1 cellular context compared by ENCODE assay signal in the genomic region with DNA sequence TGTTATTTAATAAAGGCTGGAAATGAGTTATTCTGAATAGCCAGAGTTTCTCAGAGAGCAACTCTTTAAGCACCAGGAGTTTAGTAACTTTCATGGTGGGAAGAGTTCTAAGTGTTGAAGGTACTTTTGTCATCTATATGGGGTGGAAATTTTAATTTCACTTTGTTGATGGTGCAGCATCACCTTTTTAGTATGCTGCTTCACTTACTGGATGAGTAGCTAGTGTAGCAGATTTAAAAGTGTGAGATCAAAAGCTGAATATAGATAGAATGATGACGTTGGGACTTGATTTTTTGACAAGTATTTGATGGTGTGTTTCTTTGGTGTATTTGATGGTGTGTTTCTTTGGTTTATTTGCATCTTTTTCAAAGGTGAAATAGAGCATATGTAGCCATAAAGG.
TF ChIP-seq lines count a peak whose summit lies in the region.

No MANE protein-coding gene starts in this region.

TF ChIP-seq in HepG2, 621 proteins besides CTCF, POLR2A, EP300 and RAD21:
- TF ChIP-seq ZFP36 (IDR thresholded peaks at IDR 0.05; ENCODE audit: borderline replicate concordance, low read depth, low read length, partially characterized antibody) (no peak), RBAK (CRISPR knock-in tag; IDR thresholded peaks at IDR 0.05) (no peak), RFX1 (IDR thresholded peaks at IDR 0.05) (no peak), SP2 (CRISPR knock-in tag; IDR thresholded peaks at IDR 0.05) (no peak), ZBTB7B (CRISPR knock-in tag; IDR thresholded peaks at IDR 0.05) (no peak), ZNF766 (CRISPR knock-in tag; IDR thresholded peaks at IDR 0.05; ENCODE audit: borderline replicate concordance) (no peak), ZNF367 (CRISPR knock-in tag; IDR thresholded peaks at IDR 0.05; ENCODE audit: borderline replicate concordance) (no peak), FLYWCH1 (CRISPR knock-in tag; IDR thresholded peaks at IDR 0.05) (no peak)
- TF ChIP-seq, protein P1, sequence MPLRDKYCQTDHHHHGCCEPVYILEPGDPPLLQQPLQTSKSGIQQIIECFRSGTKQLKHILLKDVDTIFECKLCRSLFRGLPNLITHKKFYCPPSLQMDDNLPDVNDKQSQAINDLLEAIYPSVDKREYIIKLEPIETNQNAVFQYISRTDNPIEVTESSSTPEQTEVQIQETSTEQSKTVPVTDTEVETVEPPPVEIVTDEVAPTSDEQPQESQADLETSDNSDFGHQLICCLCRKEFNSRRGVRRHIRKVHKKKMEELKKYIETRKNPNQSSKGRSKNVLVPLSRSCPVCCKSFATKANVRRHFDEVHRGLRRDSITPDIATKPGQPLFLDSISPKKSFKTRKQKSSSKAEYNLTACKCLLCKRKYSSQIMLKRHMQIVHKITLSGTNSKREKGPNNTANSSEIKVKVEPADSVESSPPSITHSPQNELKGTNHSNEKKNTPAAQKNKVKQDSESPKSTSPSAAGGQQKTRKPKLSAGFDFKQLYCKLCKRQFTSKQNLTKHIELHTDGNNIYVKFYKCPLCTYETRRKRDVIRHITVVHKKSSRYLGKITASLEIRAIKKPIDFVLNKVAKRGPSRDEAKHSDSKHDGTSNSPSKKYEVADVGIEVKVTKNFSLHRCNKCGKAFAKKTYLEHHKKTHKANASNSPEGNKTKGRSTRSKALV (CRISPR knock-in tag; IDR thresholded peaks at IDR 0.05), result no peak
- TF ChIP-seq, protein P2, sequence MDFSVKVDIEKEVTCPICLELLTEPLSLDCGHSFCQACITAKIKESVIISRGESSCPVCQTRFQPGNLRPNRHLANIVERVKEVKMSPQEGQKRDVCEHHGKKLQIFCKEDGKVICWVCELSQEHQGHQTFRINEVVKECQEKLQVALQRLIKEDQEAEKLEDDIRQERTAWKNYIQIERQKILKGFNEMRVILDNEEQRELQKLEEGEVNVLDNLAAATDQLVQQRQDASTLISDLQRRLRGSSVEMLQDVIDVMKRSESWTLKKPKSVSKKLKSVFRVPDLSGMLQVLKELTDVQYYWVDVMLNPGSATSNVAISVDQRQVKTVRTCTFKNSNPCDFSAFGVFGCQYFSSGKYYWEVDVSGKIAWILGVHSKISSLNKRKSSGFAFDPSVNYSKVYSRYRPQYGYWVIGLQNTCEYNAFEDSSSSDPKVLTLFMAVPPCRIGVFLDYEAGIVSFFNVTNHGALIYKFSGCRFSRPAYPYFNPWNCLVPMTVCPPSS (IDR thresholded peaks at IDR 0.05), result no peak
